7 cellular contexts compared by ENCODE assay signal in the genomic region with DNA sequence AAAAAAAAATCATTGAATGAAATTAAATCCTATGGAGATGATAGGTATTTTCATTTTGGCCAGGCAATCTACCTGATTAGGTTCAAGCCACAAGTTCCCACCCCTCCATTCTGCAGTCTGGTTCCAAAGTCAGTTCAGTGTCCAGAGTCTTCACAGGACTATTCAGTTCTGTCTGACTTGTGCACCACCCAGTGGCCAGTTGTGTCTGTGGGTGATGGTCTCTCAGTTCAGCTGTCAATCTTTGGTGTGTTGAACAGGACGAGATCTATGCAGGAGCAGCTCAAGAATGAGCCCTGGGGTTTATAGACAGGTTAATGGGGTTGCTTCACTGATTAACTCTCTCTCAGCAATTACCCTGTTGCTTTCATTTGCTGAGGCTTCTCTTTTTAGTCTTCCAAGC. TPM values are rescaled to one million over a fixed set of nuclear protein-coding genes. Genes with fewer than 3 reads are reported as not detected.
DNase-seq lines count a peak whose midpoint lies in the region; ATAC-seq and TF ChIP-seq lines count a peak whose summit lies in the region.
"Not testable (repeated sequence)": the region's sequence is repeated elsewhere in the genome, so short reads cannot be mapped to it uniquely, and the experiment has no call there.

No MANE protein-coding gene starts in this region.

- not testable (repeated sequence) for TF ChIP-seq POLR2A in heart left ventricle (IDR thresholded peaks at IDR 0.05)

- not testable (repeated sequence) for H3K9me3 ChIP-seq in RWPE2 (ENCODE audit: severe bottlenecking); heart left ventricle; mucosa of descending colon

- H3K4me3 ChIP-seq in RWPE2 (ENCODE audit: severe bottlenecking); heart left ventricle; mucosa of descending colon: not testable (repeated sequence)

- peak; percentile 61 for ATAC-seq in GM18909 (IDR thresholded peaks at IDR 0.05; ENCODE audit: poor library complexity, unreplicated experiment)
- peak; percentile 42 for ATAC-seq in GM21515 (IDR thresholded peaks at IDR 0.05; ENCODE audit: unreplicated experiment)
- peak; percentile 54 for ATAC-seq in HG02642 (IDR thresholded peaks at IDR 0.05; ENCODE audit: poor library complexity, unreplicated experiment)
- ATAC-seq in HG03342 (IDR thresholded peaks at IDR 0.05; ENCODE audit: unreplicated experiment): peak; percentile 65
- peak; percentile 79 for ATAC-seq in RWPE2 (ENCODE audit: low read depth)
- ATAC-seq in heart left ventricle: peak; percentile 31 to 67 (median 46)
- peak; percentile 18 for ATAC-seq in mucosa of descending colon

- not testable (repeated sequence) for H3K27ac ChIP-seq in RWPE2 (ENCODE audit: poor library complexity, severe bottlenecking); heart left ventricle

- not testable (repeated sequence) for DNase-seq in RWPE2 (ENCODE audit: low spot score); heart left ventricle; mucosa of descending colon

- not testable (repeated sequence) for TF ChIP-seq CTCF in RWPE2 (IDR thresholded peaks at IDR 0.05; ENCODE audit: poor library complexity, severe bottlenecking); heart left ventricle (IDR thresholded peaks at IDR 0.05); mucosa of descending colon (IDR thresholded peaks at IDR 0.05)

- not testable (repeated sequence) for H3K36me3 ChIP-seq in RWPE2 (ENCODE audit: low read depth); heart left ventricle; mucosa of descending colon (ENCODE audit: low read depth)

- H3K27me3 ChIP-seq in RWPE2 (ENCODE audit: insufficient read depth, poor library complexity, severe bottlenecking); heart left ventricle: not testable (repeated sequence)

- H3K4me1 ChIP-seq in RWPE2 (ENCODE audit: insufficient read depth, poor library complexity, severe bottlenecking); heart left ventricle; mucosa of descending colon (ENCODE audit: low read depth): not testable (repeated sequence)

- no CpG with 5 or more reads among the region's 1 CpG for WGBS in heart left ventricle, 4 donors

- intact Hi-C loops in heart left ventricle (cut with DNase I); mucosa of descending colon (cut with DNase I, micrococcal nuclease): not testable (repeated sequence)

RNA-seq across cellular contexts. Expression of a gene that starts 1.4 kb away (rescaled TPM):
- total RNA-seq in heart left ventricle (10 to 100 TPM; 11.0 to 23.9 (median 18.4) TPM), mucosa of descending colon (10 to 100 TPM; 28.3 to 41.6 (median 29.7) TPM)
- 1 to 10 TPM; 8.7 to 8.9 TPM for polyA plus RNA-seq in heart left ventricle

Comparison
In these comparisons a context has a peak if more than half of its experiments do, and no peak if none do; other contexts are left out.
1. ATAC-seq: peak in every context shown above with its lines; median percentile 79 in RWPE2; 65 in HG03342; 61 in GM18909; 54 in HG02642; 46 in heart left ventricle; 42 in GM21515; 18 in mucosa of descending colon.